Comparison of ENCODE assay signal across 17 cellular contexts in the genomic region with DNA sequence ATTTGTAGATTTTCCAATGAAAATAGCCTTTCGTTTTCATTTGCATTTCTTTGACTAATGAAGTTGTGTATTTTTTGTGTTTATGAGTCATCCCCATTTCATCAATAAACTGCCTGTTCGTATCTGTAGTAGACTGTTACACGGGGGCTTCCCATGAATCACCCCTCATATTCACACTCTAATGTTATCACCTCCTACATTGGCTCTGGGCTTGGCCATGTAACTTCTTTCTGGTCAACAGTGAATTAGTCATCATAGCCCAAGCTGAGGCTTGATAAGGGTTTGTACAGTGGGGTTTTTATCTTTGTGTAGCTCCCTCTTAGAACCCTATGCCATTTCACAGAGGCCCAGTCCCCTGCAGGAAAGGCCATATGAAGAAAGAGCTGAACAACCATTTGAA.
DNase-seq lines count a peak whose midpoint lies in the region; ATAC-seq and TF ChIP-seq lines count a peak whose summit lies in the region.
"Had no signal": no experiment of that assay in that cellular context is flagged by ENCODE, and none has a peak within 500 bp of the region (broad histone marks: within the 10 kb centered on the region; RNA-seq: fewer than 3 reads in every experiment).

No MANE protein-coding gene starts in this region.

- no peak overlapping the region for H2BK120ac ChIP-seq in mesenchymal stem cell (ENCODE audit: low read depth, low read length)

- WGBS in mesenchymal stem cell, result 42% methylated on average over 2 of the region's 3 CpGs

- H2BK12ac ChIP-seq in mesenchymal stem cell (ENCODE audit: low read length in 2 of 2), result no peak overlapping the region

- POLR2A ChIA-PET in PC-9 (lab: Charles Lee; ENCODE audit: unreplicated experiment), result no interaction called here

- no peak overlapping the region for H2BK5ac ChIP-seq in mesenchymal stem cell (ENCODE audit: low read depth, low read length, poor library complexity, severe bottlenecking)

- no peak overlapping the region for H3K4ac ChIP-seq in mesenchymal stem cell (ENCODE audit: low read depth in 1 of 2, low read length in 2 of 2)

- H3K27me3 Mint-ChIP-seq in natural killer cell treated with Interleukin-12 subunit alpha and Interleukin-12 subunit beta and Interleukin-15 and Interleukin-18, amount 100 ng/mL, for 72 hours, result no peaks in the 10 kb centered on the region
- peaks cover 0 to 2% of the 10 kb centered on the region in 2 donors for H3K27me3 Mint-ChIP-seq in natural killer cell (ENCODE audit: low read depth in 2 of 2)

- no peak overlapping the region for H2BK15ac ChIP-seq in mesenchymal stem cell (ENCODE audit: low read depth, poor library complexity, severe bottlenecking)

- ATAC-seq in natural killer cell treated with Interleukin-12 subunit alpha and Interleukin-12 subunit beta and Interleukin-15 and Interleukin-18, amount 100 ng/mL, for 72 hours, result peak; percentile 41 to 60
- ATAC-seq in natural killer cell, result no peak
- ATAC-seq: gastrocnemius medialis had no signal

- no peaks in the 10 kb centered on the region for H3K4me1 Mint-ChIP-seq in natural killer cell treated with Interleukin-12 subunit alpha and Interleukin-12 subunit beta and Interleukin-15 and Interleukin-18, amount 100 ng/mL, for 72 hours (ENCODE audit: low read depth in 2 of 2)
- no peaks in the 10 kb centered on the region for H3K4me1 Mint-ChIP-seq in natural killer cell
- H3K4me1 Mint-ChIP-seq: memory B cell had no signal

- H4K91ac ChIP-seq in mesenchymal stem cell (ENCODE audit: low read length), result no peak overlapping the region

- H3K36me3 ChIP-seq in PC-9 (ENCODE audit: low read depth) (no peaks in the 10 kb centered on the region), mesenchymal stem cell (ENCODE audit: control insufficient read depth in 1 of 2, insufficient read depth in 2 of 2, low read depth in 1 of 2, low read length in 2 of 2) (no peaks in the 10 kb centered on the region)
- H3K36me3 ChIP-seq: gastrocnemius medialis, neutrophil had no signal

- no peak overlapping the region for H3K14ac ChIP-seq in mesenchymal stem cell (ENCODE audit: low read length in 2 of 2)

- no peaks in the 10 kb centered on the region for H3K79me2 ChIP-seq in PC-9 (ENCODE audit: low read depth)

- no peaks in the 10 kb centered on the region for H3K9me3 ChIP-seq in PC-9 (ENCODE audit: insufficient read depth, low read depth)
- no peaks in the 10 kb centered on the region for H3K9me3 ChIP-seq in mesenchymal stem cell (ENCODE audit: control insufficient read depth, low read length)
- H3K9me3 ChIP-seq: gastrocnemius medialis, neutrophil had no signal

- H4K20me1 ChIP-seq in PC-9 (ENCODE audit: insufficient read depth), result no peaks in the 10 kb centered on the region

- no peaks in the 10 kb centered on the region for H3K9me2 ChIP-seq in PC-9 (ENCODE audit: insufficient read depth)

- TF ChIP-seq CTCF in natural killer cell (IDR thresholded peaks at IDR 0.05), result no peak
- TF ChIP-seq CTCF in fibroblast of villous mesenchyme (IDR thresholded peaks at IDR 0.05; ENCODE audit: insufficient read depth, low read depth, low read length), result no peak
- TF ChIP-seq CTCF in PC-9 (conservative IDR thresholded peaks at IDR 0.05), result no peak

- H3K4me1 ChIP-seq in PC-9 (replicated peaks; ENCODE audit: insufficient read depth), result no peaks in the 10 kb centered on the region
- no peaks in the 10 kb centered on the region for H3K4me1 ChIP-seq in mesenchymal stem cell (ENCODE audit: control insufficient read depth, insufficient read depth, low read depth, low read length)
- H3K4me1 ChIP-seq: gastrocnemius medialis had no signal

- no peak overlapping the region for H3K27ac Mint-ChIP-seq in natural killer cell treated with Interleukin-12 subunit alpha and Interleukin-12 subunit beta and Interleukin-15 and Interleukin-18, amount 100 ng/mL, for 72 hours
- H3K27ac Mint-ChIP-seq in natural killer cell, result no peak overlapping the region
- H3K27ac Mint-ChIP-seq: memory B cell had no signal

- no peak overlapping the region for H3K27ac ChIP-seq in PC-9
- H3K27ac ChIP-seq in mesenchymal stem cell (ENCODE audit: low read length, poor library complexity, severe bottlenecking), result no peak overlapping the region
- H3K27ac ChIP-seq: gastrocnemius medialis, neutrophil had no signal

- no peak overlapping the region for H4K8ac ChIP-seq in mesenchymal stem cell (ENCODE audit: low read length)

- H3K23ac ChIP-seq in mesenchymal stem cell (ENCODE audit: low read length in 2 of 2), result no peak overlapping the region

- intact Hi-C loops in natural killer cell (cut with micrococcal nuclease) (no loop called here), PC-9 (cut with micrococcal nuclease; ENCODE audit: unreplicated experiment) (no loop called here)

- CTCF ChIA-PET in PC-9 (lab: Charles Lee), result no interaction called here

- no peak overlapping the region for H3K4me2 ChIP-seq in PC-9
- H3K4me2 ChIP-seq in mesenchymal stem cell (ENCODE audit: low read length, poor library complexity, severe bottlenecking), result no peak overlapping the region

- no peak overlapping the region for H3K4me3 ChIP-seq in fibroblast of villous mesenchyme (ENCODE audit: low read depth, low read length)
- H3K4me3 ChIP-seq in PC-9, result no peak overlapping the region
- H3K4me3 ChIP-seq in mesenchymal stem cell (ENCODE audit: insufficient read depth in 1 of 2, low read depth in 1 of 2, low read length in 2 of 2), result no peak overlapping the region
- H3K4me3 ChIP-seq: gastrocnemius medialis had no signal

- H3K18ac ChIP-seq in mesenchymal stem cell (ENCODE audit: low read depth in 1 of 2, low read length in 2 of 2), result no peak overlapping the region

- no peaks in the 10 kb centered on the region for H3K36me3 Mint-ChIP-seq in natural killer cell treated with Interleukin-12 subunit alpha and Interleukin-12 subunit beta and Interleukin-15 and Interleukin-18, amount 100 ng/mL, for 72 hours
- H3K36me3 Mint-ChIP-seq in natural killer cell, result no peaks in the 10 kb centered on the region
- H3K36me3 Mint-ChIP-seq: memory B cell had no signal

- H3K79me1 ChIP-seq in mesenchymal stem cell (replicated peaks; ENCODE audit: low read length, poor library complexity, severe bottlenecking), result no peaks in the 10 kb centered on the region

- no peaks in the 10 kb centered on the region for H3F3A ChIP-seq in PC-9 (ENCODE audit: insufficient read depth, low read depth)

- peaks cover 2% of the 10 kb centered on the region for H3K9me3 Mint-ChIP-seq in natural killer cell treated with Interleukin-12 subunit alpha and Interleukin-12 subunit beta and Interleukin-15 and Interleukin-18, amount 100 ng/mL, for 72 hours
- peaks cover 4 to 6% of the 10 kb centered on the region in 2 donors for H3K9me3 Mint-ChIP-seq in natural killer cell

- H2AK5ac ChIP-seq in mesenchymal stem cell (ENCODE audit: low read length, severe bottlenecking), result no peak overlapping the region

- no TSS peak for BruUV-seq in PC-9 (replicated peaks; lab: Mats Ljungman, UMichigan)

- H3K27me3 ChIP-seq in PC-9 (ENCODE audit: insufficient read depth, low read depth), result no peaks in the 10 kb centered on the region
- no peaks in the 10 kb centered on the region for H3K27me3 ChIP-seq in mesenchymal stem cell (ENCODE audit: control insufficient read depth in 1 of 2, insufficient read depth in 1 of 2, low read length in 2 of 2)
- H3K27me3 ChIP-seq: gastrocnemius medialis, neutrophil had no signal

- H2AFZ ChIP-seq in PC-9 (no peak overlapping the region), mesenchymal stem cell (ENCODE audit: low read depth, low read length) (no peak overlapping the region)

- no peak overlapping the region for H3K4me3 Mint-ChIP-seq in natural killer cell treated with Interleukin-12 subunit alpha and Interleukin-12 subunit beta and Interleukin-15 and Interleukin-18, amount 100 ng/mL, for 72 hours
- no peak overlapping the region for H3K4me3 Mint-ChIP-seq in natural killer cell
- H3K4me3 Mint-ChIP-seq: memory B cell had no signal

- H3K9ac ChIP-seq in mesenchymal stem cell (ENCODE audit: low read length), result no peak overlapping the region

- no peak for DNase-seq in natural killer cell treated with Interleukin-12 subunit alpha and Interleukin-12 subunit beta and Interleukin-15 and Interleukin-18, amount 100 ng/mL, for 72 hours (ENCODE audit: low spot score)
- DNase-seq in natural killer cell (no peak), T1000 (lab: John Stamatoyannopoulos, UW) (peak; percentile 25), fibroblast of villous mesenchyme (ENCODE audit: low read depth) (peak; percentile 49), 8988T (no peak), NCI-H2196 treated with DMSO at 0.1 percent for 48 hours (lab: John Stamatoyannopoulos, UW; ENCODE audit: unreplicated experiment) (no peak), PC-9 (no peak), mesenchymal stem cell (no peak)
- DNase-seq: activated T-cell treated with anti-CD3 and anti-CD28 coated beads, Interleukin-2, amount 50 U/mL, for 1 hour; anterior cingulate cortex; gastrocnemius medialis; NCI-H1694; NCI-H524 treated with DMSO at 0.1 percent for 48 hours; stimulated activated naive CD4-positive, alpha-beta T cell treated with Interleukin-2 at 50 U/mL for 16 hours; T-helper 1 cell had no signal

Comparison
In these comparisons a context has a peak if more than half of its experiments do, and no peak if none do; other contexts are left out.
1. ATAC-seq: peak in natural killer cell treated with Interleukin-12 subunit alpha and Interleukin-12 subunit beta and Interleukin-15 and Interleukin-18, amount 100 ng/mL, for 72 hours (2 of 2); none in natural killer cell (0 of 3).
2. DNase-seq: peak in T1000 (single experiment) and fibroblast of villous mesenchyme (single experiment); none in natural killer cell treated with Interleukin-12 subunit alpha and Interleukin-12 subunit beta and Interleukin-15 and Interleukin-18, amount 100 ng/mL, for 72 hours (single experiment), natural killer cell (single experiment), 8988T (single experiment), NCI-H2196 treated with DMSO at 0.1 percent for 48 hours (single experiment), PC-9 (0 of 2) and mesenchymal stem cell (single experiment).